ENCODE assay signal across 15 cellular contexts in the genomic region with DNA sequence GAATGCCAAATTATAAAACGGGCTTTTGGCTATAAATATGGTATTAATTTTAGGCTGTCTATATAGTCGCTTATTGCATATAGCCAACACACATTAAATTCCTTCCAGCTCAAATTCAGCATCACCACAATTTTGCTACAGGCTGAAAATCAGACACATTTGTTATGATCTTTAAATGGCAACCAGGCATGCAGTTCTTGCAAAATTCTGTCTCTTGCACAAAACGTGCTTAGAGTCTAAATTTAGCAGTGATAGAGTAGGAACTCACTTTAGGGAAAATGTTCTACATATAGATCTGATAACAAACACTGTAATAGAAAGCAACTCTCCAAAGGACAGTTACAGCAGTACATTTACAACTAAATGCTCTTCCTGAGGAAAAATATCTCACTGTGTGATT.
DNase-seq lines count a peak whose midpoint lies in the region; ATAC-seq lines count a peak whose summit lies in the region.
"Had no signal": no experiment of that assay in that cellular context is flagged by ENCODE, and none has a peak within 500 bp of the region (broad histone marks: within the 10 kb centered on the region; RNA-seq: fewer than 3 reads in every experiment).

No MANE protein-coding gene starts in this region.

- H3K27me3 ChIP-seq in adipocyte (replicated peaks; ENCODE audit: control insufficient read depth, insufficient read depth, low read length), result no peaks in the 10 kb centered on the region
- H3K27me3 ChIP-seq in mesenchymal stem cell (ENCODE audit: control insufficient read depth in 1 of 2, insufficient read depth in 1 of 2, low read length in 2 of 2), result no peaks in the 10 kb centered on the region

- H3K36me3 ChIP-seq in adipocyte (ENCODE audit: control insufficient read depth, insufficient read depth, low read length, severe bottlenecking) (peaks cover 75% of the 10 kb centered on the region), mesenchymal stem cell (ENCODE audit: control insufficient read depth in 1 of 2, insufficient read depth in 2 of 2, low read depth in 1 of 2, low read length in 2 of 2) (peaks cover 9 to 88% of the 10 kb centered on the region in 2 experiments)

- H3K4me3 ChIP-seq in adipocyte (ENCODE audit: low read length), result peak overlapping the region; percentile 27
- peak overlapping the region in 1 of 2 experiments; percentile 3 for H3K4me3 ChIP-seq in mesenchymal stem cell (ENCODE audit: insufficient read depth in 1 of 2, low read depth in 1 of 2, low read length in 2 of 2)

- no peak overlapping the region for H3K23ac ChIP-seq in mesenchymal stem cell (ENCODE audit: low read length in 2 of 2)

- H2AK5ac ChIP-seq in mesenchymal stem cell (ENCODE audit: low read length, severe bottlenecking), result no peak overlapping the region

- peaks cover 14% of the 10 kb centered on the region for H3K79me1 ChIP-seq in mesenchymal stem cell (replicated peaks; ENCODE audit: low read length, poor library complexity, severe bottlenecking)

- H3K9ac ChIP-seq in adipocyte (ENCODE audit: low read length) (peak overlapping the region; percentile 64), mesenchymal stem cell (ENCODE audit: low read length) (peak overlapping the region; percentile 56)

- H2AFZ ChIP-seq in mesenchymal stem cell (ENCODE audit: low read depth, low read length), result no peak overlapping the region

- no peak overlapping the region for H3K14ac ChIP-seq in mesenchymal stem cell (ENCODE audit: low read length in 2 of 2)

- no peak overlapping the region for H2BK120ac ChIP-seq in mesenchymal stem cell (ENCODE audit: low read depth, low read length)

- H3K27ac ChIP-seq in mesenchymal stem cell (ENCODE audit: low read length, poor library complexity, severe bottlenecking), result no peak overlapping the region

- H3K4me1 ChIP-seq in adipocyte (ENCODE audit: control insufficient read depth, insufficient read depth, low read length), result peaks cover 35% of the 10 kb centered on the region
- H3K4me1 ChIP-seq in mesenchymal stem cell (ENCODE audit: control insufficient read depth, insufficient read depth, low read depth, low read length), result no peaks in the 10 kb centered on the region

- no peak overlapping the region for H4K91ac ChIP-seq in mesenchymal stem cell (ENCODE audit: low read length)

- no peak overlapping the region for H2BK5ac ChIP-seq in mesenchymal stem cell (ENCODE audit: low read depth, low read length, poor library complexity, severe bottlenecking)

- H4K8ac ChIP-seq in mesenchymal stem cell (ENCODE audit: low read length), result no peak overlapping the region

- no peaks in the 10 kb centered on the region for H3K9me3 Mint-ChIP-seq in stimulated activated naive CD8-positive, alpha-beta T cell treated with anti-CD3 and anti-CD28 coated beads, Interleukin-15, Interleukin-2, amounts not matched to agents 100 ng/mL and 50 ng/mL, for 24 hours
- H3K9me3 Mint-ChIP-seq in stimulated activated naive CD8-positive, alpha-beta T cell treated with anti-CD3 and anti-CD28 coated beads, Interleukin-15, amount 100 ng/mL, for 72 hours, result no peaks in the 10 kb centered on the region
- H3K9me3 Mint-ChIP-seq: activated naive CD4-positive, alpha-beta T cell treated with anti-CD3 and anti-CD28 coated beads for 36 hours; IgD-negative memory B cell; naive thymus-derived CD4-positive, alpha-beta T cell had no signal

- no peaks in the 10 kb centered on the region for H3K9me3 ChIP-seq in adipocyte (ENCODE audit: control insufficient read depth, low read length)
- H3K9me3 ChIP-seq in mesenchymal stem cell (ENCODE audit: control insufficient read depth, low read length), result no peaks in the 10 kb centered on the region

- no peak overlapping the region for H3K4me3 Mint-ChIP-seq in stimulated activated naive CD8-positive, alpha-beta T cell treated with anti-CD3 and anti-CD28 coated beads, Interleukin-15, Interleukin-2, amounts not matched to agents 100 ng/mL and 50 ng/mL, for 24 hours
- no peak overlapping the region for H3K4me3 Mint-ChIP-seq in stimulated activated naive CD8-positive, alpha-beta T cell treated with anti-CD3 and anti-CD28 coated beads, Interleukin-15, amount 100 ng/mL, for 72 hours
- H3K4me3 Mint-ChIP-seq: activated naive CD4-positive, alpha-beta T cell treated with anti-CD3 and anti-CD28 coated beads for 36 hours; IgD-negative memory B cell; naive thymus-derived CD4-positive, alpha-beta T cell had no signal

- 100% methylated on average over 1 of the region's 3 CpGs for WGBS in mesenchymal stem cell

- ATAC-seq in stimulated activated naive CD8-positive, alpha-beta T cell treated with anti-CD3 and anti-CD28 coated beads, Interleukin-15, amount 100 ng/mL, for 72 hours, result no peak
- ATAC-seq: naive thymus-derived CD4-positive, alpha-beta T cell had no signal

- DNase-seq in stimulated activated naive CD8-positive, alpha-beta T cell treated with anti-CD3 and anti-CD28 coated beads, Interleukin-15, amount 100 ng/mL, for 72 hours, result no peak
- peak; percentile 91 for DNase-seq in adipocyte (ENCODE audit: low read depth)
- DNase-seq in mesenchymal stem cell, result peak; percentile 85
- no peak for DNase-seq in NCI-H1694 (lab: John Stamatoyannopoulos, UW)
- no peak for DNase-seq in stimulated activated CD4-positive, alpha-beta T cell treated with anti-CD3 and anti-CD28 coated beads, Interleukin-4, amount 100 ng/mL, for 24 hours
- DNase-seq in NCI-H1417 (lab: John Stamatoyannopoulos, UW), result no peak
- DNase-seq in NCI-H345 treated with DMSO at 0.1 percent for 48 hours (lab: John Stamatoyannopoulos, UW; ENCODE audit: unreplicated experiment), result no peak
- DNase-seq: activated CD8-positive, alpha-beta memory T cell treated with anti-CD3 and anti-CD28 coated beads for 24 hours; activated naive CD4-positive, alpha-beta T cell treated with anti-CD3 and anti-CD28 coated beads for 36 hours; naive thymus-derived CD4-positive, alpha-beta T cell; NCI-H2029; stimulated activated CD4-positive, alpha-beta T cell treated with anti-CD3 and anti-CD28 coated beads, Interleukin-12 subunit alpha, Interleukin-12 subunit beta, amount 100 ng/mL, for 4 hours; T1000 had no signal

- no peaks in the 10 kb centered on the region for H3K27me3 Mint-ChIP-seq in stimulated activated naive CD8-positive, alpha-beta T cell treated with anti-CD3 and anti-CD28 coated beads, Interleukin-15, Interleukin-2, amounts not matched to agents 100 ng/mL and 50 ng/mL, for 24 hours
- no peaks in the 10 kb centered on the region for H3K27me3 Mint-ChIP-seq in stimulated activated naive CD8-positive, alpha-beta T cell treated with anti-CD3 and anti-CD28 coated beads, Interleukin-15, amount 100 ng/mL, for 72 hours
- H3K27me3 Mint-ChIP-seq: IgD-negative memory B cell; naive thymus-derived CD4-positive, alpha-beta T cell had no signal

- peaks cover 54% of the 10 kb centered on the region for H3K36me3 Mint-ChIP-seq in stimulated activated naive CD8-positive, alpha-beta T cell treated with anti-CD3 and anti-CD28 coated beads, Interleukin-15, Interleukin-2, amounts not matched to agents 100 ng/mL and 50 ng/mL, for 24 hours (ENCODE audit: low read depth)

- no peak overlapping the region for H3K4ac ChIP-seq in mesenchymal stem cell (ENCODE audit: low read depth in 1 of 2, low read length in 2 of 2)

- H2BK15ac ChIP-seq in mesenchymal stem cell (ENCODE audit: low read depth, poor library complexity, severe bottlenecking), result no peak overlapping the region

- H3K4me1 Mint-ChIP-seq in stimulated activated naive CD8-positive, alpha-beta T cell treated with anti-CD3 and anti-CD28 coated beads, Interleukin-15, Interleukin-2, amounts not matched to agents 100 ng/mL and 50 ng/mL, for 24 hours (ENCODE audit: low read depth), result peaks cover 4% of the 10 kb centered on the region
- no peaks in the 10 kb centered on the region for H3K4me1 Mint-ChIP-seq in stimulated activated naive CD8-positive, alpha-beta T cell treated with anti-CD3 and anti-CD28 coated beads, Interleukin-15, amount 100 ng/mL, for 72 hours
- H3K4me1 Mint-ChIP-seq: IgD-negative memory B cell had no signal

- H3K27ac Mint-ChIP-seq in stimulated activated naive CD8-positive, alpha-beta T cell treated with anti-CD3 and anti-CD28 coated beads, Interleukin-15, Interleukin-2, amounts not matched to agents 100 ng/mL and 50 ng/mL, for 24 hours, result peak overlapping the region; percentile 5
- no peak overlapping the region for H3K27ac Mint-ChIP-seq in stimulated activated naive CD8-positive, alpha-beta T cell treated with anti-CD3 and anti-CD28 coated beads, Interleukin-15, amount 100 ng/mL, for 72 hours
- H3K27ac Mint-ChIP-seq: activated naive CD4-positive, alpha-beta T cell treated with anti-CD3 and anti-CD28 coated beads for 36 hours; IgD-negative memory B cell; naive thymus-derived CD4-positive, alpha-beta T cell had no signal

- no peak overlapping the region for H2BK12ac ChIP-seq in mesenchymal stem cell (ENCODE audit: low read length in 2 of 2)

- H3K4me2 ChIP-seq in mesenchymal stem cell (ENCODE audit: low read length, poor library complexity, severe bottlenecking), result no peak overlapping the region

- no peak overlapping the region for H3K18ac ChIP-seq in mesenchymal stem cell (ENCODE audit: low read depth in 1 of 2, low read length in 2 of 2)

Comparison
In these comparisons a context has a peak if more than half of its experiments do, and no peak if none do; other contexts are left out.
1. DNase-seq: peak in adipocyte (single experiment) and mesenchymal stem cell (single experiment); none in stimulated activated naive CD8-positive, alpha-beta T cell treated with anti-CD3 and anti-CD28 coated beads, Interleukin-15, amount 100 ng/mL, for 72 hours (0 of 2), NCI-H1694 (single experiment), stimulated activated CD4-positive, alpha-beta T cell treated with anti-CD3 and anti-CD28 coated beads, Interleukin-4, amount 100 ng/mL, for 24 hours (single experiment), NCI-H1417 (0 of 3) and NCI-H345 treated with DMSO at 0.1 percent for 48 hours (single experiment).